Comparison of ENCODE assay signal across 1 cellular context in genomic region chr7:124550036-124550435, GRCh38.
TF ChIP-seq lines count a peak whose summit lies in the region.

No MANE protein-coding gene starts in this region.

TF ChIP-seq in GM23338, 12 proteins besides CTCF, POLR2A, EP300 and RAD21 (continued from another document):
- TF ChIP-seq ZNF331 (CRISPR knock-in tag; IDR thresholded peaks at IDR 0.05; ENCODE audit: low read depth) (no peak), NANOG (IDR thresholded peaks at IDR 0.05; ENCODE audit: borderline replicate concordance) (no peak), ETS1 (IDR thresholded peaks at IDR 0.05) (no peak)
